20 cellular contexts compared by ENCODE assay signal in genomic region chr6:30712441-30712840, GRCh38. TPM values are rescaled to one million over a fixed set of nuclear protein-coding genes. Genes with fewer than 3 reads are reported as not detected.
DNase-seq lines count a peak whose midpoint lies in the region; ATAC-seq and TF ChIP-seq lines count a peak whose summit lies in the region.
"Had no signal": no experiment of that assay in that cellular context is flagged by ENCODE, and none has a peak within 500 bp of the region (broad histone marks: within the 10 kb centered on the region; RNA-seq: fewer than 3 reads in every experiment).

No MANE protein-coding gene starts in this region.

- peaks cover 48% of the 10 kb centered on the region for H3K4me1 Mint-ChIP-seq in activated CD4-positive, alpha-beta T cell treated with anti-CD3 and anti-CD28 coated beads, Interleukin-2, amount 10 ng/mL, durations not matched to agents 24 days and 14 days
- peaks cover 43% of the 10 kb centered on the region for H3K4me1 Mint-ChIP-seq in activated T-helper 2 cell treated with anti-CD3 and anti-CD28 coated beads, Interferon-gamma antibody, Interleukin-2, Interleukin-4, amounts not matched to agents 10 μg/mL and 5 μg/mL and 100 μg/mL, durations not matched to agents 14 hours and 24 hours and 36 hours (ENCODE audit: low read depth)
- H3K4me1 Mint-ChIP-seq in immature natural killer cell, result peaks cover 48 to 59% of the 10 kb centered on the region in 2 donors

- H3K9ac ChIP-seq in KMS-11, result no peak overlapping the region

- TF ChIP-seq CTCF in KMS-11 (conservative IDR thresholded peaks at IDR 0.05; ENCODE audit: low read depth, low read length), result no peak

- no peaks in the 10 kb centered on the region; the same call in 1 of the 2 replicates for H3K36me3 ChIP-seq in KMS-11 (ENCODE audit: insufficient read depth)

- H3K4me3 Mint-ChIP-seq in activated CD4-positive, alpha-beta T cell treated with anti-CD3 and anti-CD28 coated beads, Interleukin-2, amount 10 ng/mL, durations not matched to agents 24 days and 14 days, result peak overlapping the region; percentile 59
- peak overlapping the region; percentile 7 for H3K4me3 Mint-ChIP-seq in activated T-helper 2 cell treated with anti-CD3 and anti-CD28 coated beads, Interferon-gamma antibody, Interleukin-2, Interleukin-4, amounts not matched to agents 10 μg/mL and 5 μg/mL and 100 μg/mL, durations not matched to agents 14 hours and 24 hours and 36 hours (ENCODE audit: low read depth)
- H3K4me3 Mint-ChIP-seq in immature natural killer cell, result peak overlapping the region; percentile 56 to 79 (median 73)
- H3K4me3 Mint-ChIP-seq: nephron progenitor cell had no signal

- peaks cover 72% of the 10 kb centered on the region for H3K36me3 Mint-ChIP-seq in activated CD4-positive, alpha-beta T cell treated with anti-CD3 and anti-CD28 coated beads, Interleukin-2, amount 10 ng/mL, durations not matched to agents 24 days and 14 days (ENCODE audit: low read depth)
- H3K36me3 Mint-ChIP-seq in activated T-helper 2 cell treated with anti-CD3 and anti-CD28 coated beads, Interferon-gamma antibody, Interleukin-2, Interleukin-4, amounts not matched to agents 10 μg/mL and 5 μg/mL and 100 μg/mL, durations not matched to agents 14 hours and 24 hours and 36 hours (ENCODE audit: low read depth), result peaks cover 78% of the 10 kb centered on the region
- peaks cover 14 to 38% (median 20%) of the 10 kb centered on the region in 3 donors for H3K36me3 Mint-ChIP-seq in immature natural killer cell

- H4K20me1 ChIP-seq in KMS-11 (ENCODE audit: insufficient read depth), result no peaks in the 10 kb centered on the region

- peak overlapping the region; percentile 66 for H3K27ac Mint-ChIP-seq in activated CD4-positive, alpha-beta T cell treated with anti-CD3 and anti-CD28 coated beads, Interleukin-2, amount 10 ng/mL, durations not matched to agents 24 days and 14 days
- peak overlapping the region; percentile 44 for H3K27ac Mint-ChIP-seq in activated T-helper 2 cell treated with anti-CD3 and anti-CD28 coated beads, Interferon-gamma antibody, Interleukin-2, Interleukin-4, amounts not matched to agents 10 μg/mL and 5 μg/mL and 100 μg/mL, durations not matched to agents 14 hours and 24 hours and 36 hours
- H3K27ac Mint-ChIP-seq in immature natural killer cell, result peak overlapping the region; percentile 82 to 95 (median 92)

- H3K4me3 ChIP-seq in KMS-11 (IDR thresholded peaks at IDR 0.05; ENCODE audit: insufficient read depth, low read depth, low read length), result no peak overlapping the region
- H3K4me3 ChIP-seq: psoas muscle, SJSA1, skin epidermis, suprapubic skin had no signal

- no peaks in the 10 kb centered on the region for H3K27me3 Mint-ChIP-seq in activated CD4-positive, alpha-beta T cell treated with anti-CD3 and anti-CD28 coated beads, Interleukin-2, amount 10 ng/mL, durations not matched to agents 24 days and 14 days
- no peaks in the 10 kb centered on the region for H3K27me3 Mint-ChIP-seq in activated T-helper 2 cell treated with anti-CD3 and anti-CD28 coated beads, Interferon-gamma antibody, Interleukin-2, Interleukin-4, amounts not matched to agents 10 μg/mL and 5 μg/mL and 100 μg/mL, durations not matched to agents 14 hours and 24 hours and 36 hours (ENCODE audit: low read depth)
- H3K27me3 Mint-ChIP-seq in immature natural killer cell (ENCODE audit: low read depth in 3 of 3), result peaks cover 4 to 10% (median 6%) of the 10 kb centered on the region in 3 donors

- no peak for DNase-seq in activated CD4-positive, alpha-beta T cell treated with anti-CD3 and anti-CD28 coated beads, Interleukin-2, amount 10 ng/mL, durations not matched to agents 24 days and 14 days
- no peak for DNase-seq in activated CD4-positive, alpha-beta T cell treated with anti-CD3 and anti-CD28 coated beads for 4 hours
- DNase-seq in activated T-helper 2 cell treated with anti-CD3 and anti-CD28 coated beads, Interferon-gamma antibody, Interleukin-2, Interleukin-4, amounts not matched to agents 10 μg/mL and 5 μg/mL and 100 μg/mL, durations not matched to agents 14 hours and 24 hours and 36 hours (ENCODE audit: low spot score), result no peak
- DNase-seq in immature natural killer cell, result no peak
- no peak for DNase-seq in stimulated activated CD4-positive, alpha-beta T cell treated with anti-CD3 and anti-CD28 coated beads, Interleukin-4, amount 100 ng/mL, for 4 hours
- DNase-seq: activated CD4-positive, CD25-positive, alpha-beta regulatory T cell treated with anti-CD3 and anti-CD28 coated beads, Interleukin-2, amount 50 U/mL, for 72 hours; HCEC 1CT; NCI-H1694; NCI-H2227 treated with DMSO at 0.1 percent for 48 hours; nephron progenitor cell; psoas muscle; stimulated activated CD4-positive, alpha-beta T cell treated with anti-CD3 and anti-CD28 coated beads, Interleukin-4, amount 100 ng/mL, for 1 hour; T-helper 9 cell had no signal

- H3K27me3 ChIP-seq in KMS-11 (ENCODE audit: insufficient read depth, low read depth), result no peaks in the 10 kb centered on the region
- H3K27me3 ChIP-seq: SJSA1, suprapubic skin had no signal

- H3K79me2 ChIP-seq in KMS-11 (ENCODE audit: insufficient read depth, low read depth), result peaks cover 7% of the 10 kb centered on the region; the same call in 1 of the 2 replicates

- no peak overlapping the region for H2AFZ ChIP-seq in KMS-11 (ENCODE audit: low read depth)

- no peaks in the 10 kb centered on the region for H3K9me3 Mint-ChIP-seq in activated CD4-positive, alpha-beta T cell treated with anti-CD3 and anti-CD28 coated beads, Interleukin-2, amount 10 ng/mL, durations not matched to agents 24 days and 14 days
- H3K9me3 Mint-ChIP-seq in activated T-helper 2 cell treated with anti-CD3 and anti-CD28 coated beads, Interferon-gamma antibody, Interleukin-2, Interleukin-4, amounts not matched to agents 10 μg/mL and 5 μg/mL and 100 μg/mL, durations not matched to agents 14 hours and 24 hours and 36 hours, result no peaks in the 10 kb centered on the region
- H3K9me3 Mint-ChIP-seq in immature natural killer cell, result no peaks in the 10 kb centered on the region
- H3K9me3 Mint-ChIP-seq: nephron progenitor cell had no signal

- H3K4me1 ChIP-seq in KMS-11 (ENCODE audit: low read depth, poor library complexity, severe bottlenecking), result peaks cover 89% of the 10 kb centered on the region

- intact Hi-C loops in activated CD4-positive, alpha-beta T cell treated with anti-CD3 and anti-CD28 coated beads, Interleukin-2, amount 10 ng/mL, durations not matched to agents 24 days and 14 days (cut with micrococcal nuclease), result no loop called here
- intact Hi-C loops in activated T-helper 2 cell treated with anti-CD3 and anti-CD28 coated beads, Interferon-gamma antibody, Interleukin-2, Interleukin-4, amounts not matched to agents 10 μg/mL and 5 μg/mL and 100 μg/mL, durations not matched to agents 14 hours and 24 hours and 36 hours (cut with micrococcal nuclease), result no loop called here

- no peak for ATAC-seq in GM18867 (IDR thresholded peaks at IDR 0.05; ENCODE audit: unreplicated experiment)
- no peak for ATAC-seq in GM21737 (IDR thresholded peaks at IDR 0.05; ENCODE audit: unreplicated experiment)
- ATAC-seq: esophagus mucosa, psoas muscle had no signal

- H3K4me2 ChIP-seq in KMS-11, result peak overlapping the region; percentile 74

- peak overlapping the region; percentile 59 for H3K27ac ChIP-seq in KMS-11
- H3K27ac ChIP-seq: psoas muscle, SJSA1, suprapubic skin had no signal

RNA-seq across cellular contexts. Expression of gene MDC1, which starts 4.6 kb away (rescaled TPM):
- 93.9 and 97.2 TPM in 2 replicates for total RNA-seq in activated CD4-positive, alpha-beta T cell treated with anti-CD3 and anti-CD28 coated beads, Interleukin-2, amount 10 ng/mL, durations not matched to agents 24 days and 14 days
- 88.3 and 96.6 TPM in 2 replicates for total RNA-seq in activated T-helper 2 cell treated with anti-CD3 and anti-CD28 coated beads, Interferon-gamma antibody, Interleukin-2, Interleukin-4, amounts not matched to agents 10 μg/mL and 5 μg/mL and 100 μg/mL, durations not matched to agents 14 hours and 24 hours and 36 hours
- polyA plus RNA-seq in immature natural killer cell, result 10 to 100 TPM in 1 of 3 donors, 1 to 10 TPM in 1, not detected in 1; 3.0 to 16.5 TPM

RNA-seq across cellular contexts. Expression of gene TUBB, which starts 7.7 kb away (rescaled TPM):
- 1,084 and 1,089 TPM in 2 replicates for total RNA-seq in activated CD4-positive, alpha-beta T cell treated with anti-CD3 and anti-CD28 coated beads, Interleukin-2, amount 10 ng/mL, durations not matched to agents 24 days and 14 days
- 1,115 and 1,128 TPM in 2 replicates for total RNA-seq in activated T-helper 2 cell treated with anti-CD3 and anti-CD28 coated beads, Interferon-gamma antibody, Interleukin-2, Interleukin-4, amounts not matched to agents 10 μg/mL and 5 μg/mL and 100 μg/mL, durations not matched to agents 14 hours and 24 hours and 36 hours
- polyA plus RNA-seq in immature natural killer cell, result 100 to 1,000 TPM in 1 of 3 donors, 10 to 100 TPM in 2; 80.8 to 215 (median 84.0) TPM

RNA-seq across cellular contexts. Expression of gene NRM, which starts 21.7 kb away (rescaled TPM):
- total RNA-seq in activated CD4-positive, alpha-beta T cell treated with anti-CD3 and anti-CD28 coated beads, Interleukin-2, amount 10 ng/mL, durations not matched to agents 24 days and 14 days, result 20.2 and 20.5 TPM in 2 replicates
- total RNA-seq in activated T-helper 2 cell treated with anti-CD3 and anti-CD28 coated beads, Interferon-gamma antibody, Interleukin-2, Interleukin-4, amounts not matched to agents 10 μg/mL and 5 μg/mL and 100 μg/mL, durations not matched to agents 14 hours and 24 hours and 36 hours, result 23.1 and 24.2 TPM in 2 replicates
- polyA plus RNA-seq in immature natural killer cell, result 10 to 100 TPM in 1 of 3 donors, 1 to 10 TPM in 2; 6.7 to 20.1 (median 8.4) TPM

RNA-seq across cellular contexts. Expression of gene PPP1R18, which starts 26.0 kb away (rescaled TPM):
- 167 and 169 TPM in 2 replicates for total RNA-seq in activated CD4-positive, alpha-beta T cell treated with anti-CD3 and anti-CD28 coated beads, Interleukin-2, amount 10 ng/mL, durations not matched to agents 24 days and 14 days
- total RNA-seq in activated T-helper 2 cell treated with anti-CD3 and anti-CD28 coated beads, Interferon-gamma antibody, Interleukin-2, Interleukin-4, amounts not matched to agents 10 μg/mL and 5 μg/mL and 100 μg/mL, durations not matched to agents 14 hours and 24 hours and 36 hours, result 137 and 144 TPM in 2 replicates
- 100 to 1,000 TPM; 178 to 308 (median 245) TPM for polyA plus RNA-seq in immature natural killer cell

RNA-seq across cellular contexts. Expression of gene FLOT1, which starts 30.0 kb away (rescaled TPM):
- total RNA-seq in activated CD4-positive, alpha-beta T cell treated with anti-CD3 and anti-CD28 coated beads, Interleukin-2, amount 10 ng/mL, durations not matched to agents 24 days and 14 days, result 239 and 260 TPM in 2 replicates
- total RNA-seq in activated T-helper 2 cell treated with anti-CD3 and anti-CD28 coated beads, Interferon-gamma antibody, Interleukin-2, Interleukin-4, amounts not matched to agents 10 μg/mL and 5 μg/mL and 100 μg/mL, durations not matched to agents 14 hours and 24 hours and 36 hours, result 201 and 214 TPM in 2 replicates
- polyA plus RNA-seq in immature natural killer cell, result 100 to 1,000 TPM; 148 to 214 (median 174) TPM

Comparison
In these comparisons a context has a peak if more than half of its experiments do, and no peak if none do; other contexts are left out.
1. H3K4me3 Mint-ChIP-seq: peak in every context shown above with its lines; median percentile 73 in immature natural killer cell; 59 in activated CD4-positive, alpha-beta T cell treated with anti-CD3 and anti-CD28 coated beads, Interleukin-2, amount 10 ng/mL, durations not matched to agents 24 days and 14 days; 7 in activated T-helper 2 cell treated with anti-CD3 and anti-CD28 coated beads, Interferon-gamma antibody, Interleukin-2, Interleukin-4, amounts not matched to agents 10 μg/mL and 5 μg/mL and 100 μg/mL, durations not matched to agents 14 hours and 24 hours and 36 hours.